8 cellular contexts compared by ENCODE assay signal in the genomic region with DNA sequence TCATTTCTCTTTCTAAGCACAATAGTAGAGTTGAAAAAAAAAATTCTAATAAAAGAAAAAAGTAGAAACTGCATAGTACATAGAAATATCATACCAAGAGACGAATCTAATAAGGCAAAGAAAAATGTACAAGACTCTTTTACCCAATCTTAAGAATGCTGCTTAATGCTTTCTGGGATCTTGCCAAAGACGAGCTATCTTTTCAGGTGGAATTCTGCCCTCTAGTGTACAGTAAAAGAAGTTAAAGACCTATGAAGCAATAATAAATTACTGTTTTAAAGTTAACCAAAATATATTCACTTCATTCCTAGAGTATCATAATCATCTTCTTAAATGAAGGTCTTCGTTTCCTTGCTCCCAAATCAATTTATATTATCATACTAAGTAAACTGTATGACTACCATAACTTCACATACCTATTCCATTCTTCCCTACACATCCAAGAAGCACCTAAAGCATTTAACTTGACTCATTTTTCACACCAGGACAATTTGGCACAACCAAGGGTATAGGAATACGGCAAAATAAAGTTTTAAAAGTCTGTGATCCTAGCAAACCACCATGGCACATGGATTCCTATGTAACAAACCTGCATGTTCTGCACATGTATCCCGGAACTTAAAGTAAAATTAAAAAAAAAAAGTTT. TPM values are rescaled to one million over a fixed set of nuclear protein-coding genes. Genes with fewer than 3 reads are reported as not detected.
DNase-seq lines count a peak whose midpoint lies in the region; ATAC-seq, FAIRE-seq and TF ChIP-seq lines count a peak whose summit lies in the region.

No MANE protein-coding gene starts in this region.

- RAD21 ChIA-PET in GM12878 (lab: Charles Lee; ENCODE audit: unreplicated experiment), result interaction anchor here (0.6 to 10.8 kb wide), 15 partner anchors 9 to 378 kb away, joined by 3 to 150 read pairs (median 5); no protein-coding TSS in a partner anchor

- BruUV-seq in GM12878 (replicated peaks; lab: Mats Ljungman, UMichigan), result no TSS peak

- no peaks in the 10 kb centered on the region for H3K9me3 Mint-ChIP-seq in CD4-positive, CD25-positive, alpha-beta regulatory T cell
- no peaks in the 10 kb centered on the region for H3K9me3 Mint-ChIP-seq in immature natural killer cell
- H3K9me3 Mint-ChIP-seq in activated CD4-positive, alpha-beta memory T cell treated with anti-CD3 and anti-CD28 coated beads for 36 hours, result no peaks in the 10 kb centered on the region

- CTCF ChIA-PET in GM12878 (lab: Yijun Ruan, JAX), result interaction anchor here (0.6 to 12.2 kb wide), 24 partner anchors 9 to 619 kb away, joined by 3 to 243 read pairs (median 4); a partner anchor contains a TSS
- CTCF ChIA-PET in activated CD4-positive, alpha-beta memory T cell treated with anti-CD3 and anti-CD28 coated beads for 36 hours (lab: Charles Lee), result interaction anchor here (0.7 to 12.2 kb wide), 22 partner anchors 9 to 373 kb away, joined by 3 to 184 read pairs (median 4); a partner anchor contains a TSS

- WGBS in GM12878 (ENCODE audit: insufficient coverage, insufficient replicate concordance, low lambda C conversion rate, missing lambda C conversion rate), result 20% methylated on average over 5 of the region's 5 CpGs
- 44 to 52% methylated on average over 5 of the region's 5 CpGs for WGBS in testis, 2 donors

- TF ChIP-seq EP300 in GM12878 (IDR thresholded peaks at IDR 0.05; ENCODE audit: borderline replicate concordance in 1 of 2, control insufficient read depth in 1 of 2, low read depth in 2 of 2, low read length in 2 of 2), result no peak

- no peaks in the 10 kb centered on the region for H3K9me3 ChIP-seq in CD4-positive, CD25-positive, alpha-beta regulatory T cell (ENCODE audit: control insufficient read depth in 2 of 2, low read length in 2 of 2)
- H3K9me3 ChIP-seq in HAP-1, result no peaks in the 10 kb centered on the region
- no peaks in the 10 kb centered on the region for H3K9me3 ChIP-seq in GM12878 (replicated peaks; ENCODE audit: control insufficient read depth, insufficient read depth, low read length)
- no peaks in the 10 kb centered on the region for H3K9me3 ChIP-seq in testis

- H4K20me1 ChIP-seq in GM12878 (ENCODE audit: control insufficient read depth, insufficient read depth), result no peaks in the 10 kb centered on the region

- peak overlapping the region in 1 of 4 donors; percentile 83 for H3K4me3 Mint-ChIP-seq in CD4-positive, CD25-positive, alpha-beta regulatory T cell
- no peak overlapping the region for H3K4me3 Mint-ChIP-seq in immature natural killer cell
- no peak overlapping the region for H3K4me3 Mint-ChIP-seq in activated CD4-positive, alpha-beta memory T cell treated with anti-CD3 and anti-CD28 coated beads for 36 hours

- H2AFZ ChIP-seq in GM12878 (ENCODE audit: control insufficient read depth, low read depth, low read length), result no peak overlapping the region

- intact Hi-C loops in GM12878 (cut with micrococcal nuclease; ENCODE audit: unreplicated experiment) (loop anchor here (1.0 to 5.0 kb wide), 3 partner anchors 151 to 186 kb away; a partner anchor contains a TSS), testis (cut with DNase I; ENCODE audit: low total_unique reads) (loop anchor here (10.0 kb wide), 1 partner anchor 151 kb away; no protein-coding TSS in a partner anchor)
- intact Hi-C loops in activated CD4-positive, alpha-beta memory T cell treated with anti-CD3 and anti-CD28 coated beads for 36 hours (cut with micrococcal nuclease), result loop anchor here (1.0 kb wide), 2 partner anchors 151 to 186 kb away; no protein-coding TSS in a partner anchor

- peaks cover 16% of the 10 kb centered on the region for H3K4me1 ChIP-seq in CD4-positive, CD25-positive, alpha-beta regulatory T cell (ENCODE audit: control insufficient read depth, insufficient read depth, low read length, poor library complexity, severe bottlenecking)
- H3K4me1 ChIP-seq in HAP-1 (no peaks in the 10 kb centered on the region), GM12878 (ENCODE audit: control insufficient read depth, insufficient read depth, low read length) (peaks cover 14% of the 10 kb centered on the region), testis (peaks cover 7% of the 10 kb centered on the region)

- peak in 2 of 3 donors; percentile 64 to 79 for DNase-seq in CD4-positive, CD25-positive, alpha-beta regulatory T cell
- DNase-seq in HAP-1 (ENCODE audit: low spot score in 2 of 2) (peak; percentile 24 to 76), NCI-H524 treated with DMSO at 0.1 percent for 48 hours (lab: John Stamatoyannopoulos, UW) (peak; percentile 20), GM12878 (ENCODE audit: low read depth, low spot score) (peak; percentile 33), immature natural killer cell (peak; percentile 37 to 54 (median 43)), testis (no peak)
- no peak for DNase-seq in activated CD4-positive, alpha-beta memory T cell treated with anti-CD3 and anti-CD28 coated beads for 36 hours

- TF ChIP-seq RAD21 in GM12878 (IDR thresholded peaks at IDR 0.05; ENCODE audit: insufficient read depth, low read depth, low read length), result peak; percentile 87

- POLR2A ChIA-PET in GM12878 (lab: Charles Lee), result interaction anchor here (1.0 to 1.4 kb wide), 2 partner anchors 152 to 186 kb away, joined by 4 to 6 read pairs; no protein-coding TSS in a partner anchor
- POLR2A ChIA-PET in activated CD4-positive, alpha-beta memory T cell treated with anti-CD3 and anti-CD28 coated beads for 36 hours (lab: Charles Lee), result no interaction called here

- H3K4me2 ChIP-seq in GM12878 (ENCODE audit: control insufficient read depth, insufficient read depth), result no peak overlapping the region

- H3K27me3 Mint-ChIP-seq in CD4-positive, CD25-positive, alpha-beta regulatory T cell, result no peaks in the 10 kb centered on the region
- peaks cover 0 to 3% (median 1%) of the 10 kb centered on the region in 3 donors for H3K27me3 Mint-ChIP-seq in immature natural killer cell (ENCODE audit: low read depth in 3 of 3)
- H3K27me3 Mint-ChIP-seq in activated CD4-positive, alpha-beta memory T cell treated with anti-CD3 and anti-CD28 coated beads for 36 hours, result no peaks in the 10 kb centered on the region

- H3K27me3 ChIP-seq in CD4-positive, CD25-positive, alpha-beta regulatory T cell (ENCODE audit: control insufficient read depth, insufficient read depth, low read length), result no peaks in the 10 kb centered on the region
- no peaks in the 10 kb centered on the region for H3K27me3 ChIP-seq in HAP-1 (ENCODE audit: low read depth)
- no peaks in the 10 kb centered on the region for H3K27me3 ChIP-seq in GM12878 (replicated peaks in 1 of 2; ENCODE audit: control insufficient read depth in 2 of 2, insufficient read depth in 2 of 2, low read length in 1 of 2)
- no peaks in the 10 kb centered on the region for H3K27me3 ChIP-seq in testis

- no peak overlapping the region for H3K9ac ChIP-seq in GM12878 (ENCODE audit: control insufficient read depth, insufficient read depth, low read length)

- peak in 1 of 2 donors; percentile 60 for ATAC-seq in CD4-positive, CD25-positive, alpha-beta regulatory T cell (ENCODE audit: low read depth in 2 of 2)
- peak; percentile 67 for ATAC-seq in GM12878
- no peak for ATAC-seq in GM19023 (IDR thresholded peaks at IDR 0.05; ENCODE audit: unreplicated experiment)

- no peak for TF ChIP-seq POLR2A in GM12878 (IDR thresholded peaks at IDR 0.05; ENCODE audit: low read depth, low read length)
- TF ChIP-seq POLR2A in testis (IDR thresholded peaks at IDR 0.05), result no peak

- H3K4me3 ChIP-seq in CD4-positive, CD25-positive, alpha-beta regulatory T cell (ENCODE audit: low read depth, low read length), result no peak overlapping the region
- H3K4me3 ChIP-seq in HAP-1 (no peak overlapping the region), GM12878 (no peak overlapping the region), testis (no peak overlapping the region)

- no peak overlapping the region for H3K27ac ChIP-seq in CD4-positive, CD25-positive, alpha-beta regulatory T cell (ENCODE audit: insufficient read depth, low read length, poor library complexity, severe bottlenecking)
- H3K27ac ChIP-seq in GM12878 (ENCODE audit: control insufficient read depth, insufficient read depth), result no peak overlapping the region
- H3K27ac ChIP-seq in testis, result no peak overlapping the region

- peak; percentile 78 for FAIRE-seq in GM12878 (lab: Jason Lieb, UNC)

- H3K79me2 ChIP-seq in GM12878 (ENCODE audit: control insufficient read depth, insufficient read depth, low read length), result no peaks in the 10 kb centered on the region

- H3K27ac Mint-ChIP-seq in CD4-positive, CD25-positive, alpha-beta regulatory T cell, result no peak overlapping the region
- H3K27ac Mint-ChIP-seq in immature natural killer cell, result no peak overlapping the region
- H3K27ac Mint-ChIP-seq in activated CD4-positive, alpha-beta memory T cell treated with anti-CD3 and anti-CD28 coated beads for 36 hours, result no peak overlapping the region

- SMC1A ChIA-PET in GM12878 (lab: Charles Lee; ENCODE audit: uncharacterized antibody, unreplicated experiment), result interaction anchor here (0.7 to 3.6 kb wide), 22 partner anchors 9 to 342 kb away, joined by 3 to 52 read pairs (median 4); a partner anchor contains a TSS

- in situ Hi-C loops in HAP-1 (cut with MboI; ENCODE audit: low sequenced_read_pairs), result loop anchor here (5.0 kb wide), 1 partner anchor 188 kb away; no protein-coding TSS in a partner anchor
- in situ Hi-C loops in GM12878 (cut with MboI), result loop anchor here (5.0 kb wide), 2 partner anchors 153 to 183 kb away; no protein-coding TSS in a partner anchor

- peaks cover 7% of the 10 kb centered on the region for H3K36me3 ChIP-seq in CD4-positive, CD25-positive, alpha-beta regulatory T cell (ENCODE audit: control insufficient read depth, insufficient read depth, low read length)
- H3K36me3 ChIP-seq in HAP-1 (replicated peaks) (peaks cover 10% of the 10 kb centered on the region), GM12878 (ENCODE audit: control insufficient read depth in 2 of 2, insufficient read depth in 2 of 2, low read length in 1 of 2) (no peaks in the 10 kb centered on the region; a peak in 2 of 4 replicates), testis (ENCODE audit: low read depth, missing control alignments) (no peaks in the 10 kb centered on the region)

- TF ChIP-seq CTCF in GM12878 (IDR thresholded peaks at IDR 0.05 in 2 of 3, conservative IDR thresholded peaks at IDR 0.05 in 1 of 3; ENCODE audit: control insufficient read depth in 2 of 3, extremely low read depth in 1 of 3, insufficient read depth in 1 of 3, low read depth in 3 of 3, low read length in 3 of 3) (peak; percentile 39 to 72 (median 49); a peak in 4 of 6 replicates), testis (IDR thresholded peaks at IDR 0.05) (peak; percentile 70 to 76 (median 72))

- peaks cover 19 to 28% (median 22%) of the 10 kb centered on the region in 4 donors for H3K4me1 Mint-ChIP-seq in CD4-positive, CD25-positive, alpha-beta regulatory T cell
- H3K4me1 Mint-ChIP-seq in immature natural killer cell, result peaks cover 4 to 8% of the 10 kb centered on the region in 2 donors
- peaks cover 22% of the 10 kb centered on the region for H3K4me1 Mint-ChIP-seq in activated CD4-positive, alpha-beta memory T cell treated with anti-CD3 and anti-CD28 coated beads for 36 hours (ENCODE audit: low read depth)

- peaks cover 5% of the 10 kb centered on the region for H3K36me3 Mint-ChIP-seq in CD4-positive, CD25-positive, alpha-beta regulatory T cell
- H3K36me3 Mint-ChIP-seq in immature natural killer cell, result peaks cover 14 to 30% (median 21%) of the 10 kb centered on the region in 3 donors
- peaks cover 9% of the 10 kb centered on the region for H3K36me3 Mint-ChIP-seq in activated CD4-positive, alpha-beta memory T cell treated with anti-CD3 and anti-CD28 coated beads for 36 hours

RNA-seq across cellular contexts. Expression of a gene that starts 47.7 kb away (rescaled TPM):
- total RNA-seq in CD4-positive, CD25-positive, alpha-beta regulatory T cell, result 41.7 TPM
- polyA plus RNA-seq in CD4-positive, CD25-positive, alpha-beta regulatory T cell, result 10 to 100 TPM; 32.0 to 63.8 (median 37.2) TPM
- total RNA-seq in GM12878 (2013; cell fraction: nucleolus; rRNA removed), result 113 and 119 TPM in 2 replicates
- total RNA-seq in GM12878 (2014; rRNA removed), result 22.3 TPM in 2 replicates
- 58.3 and 61.4 TPM in 2 replicates for total RNA-seq in GM12878 (2014; rRNA removed; fragmentation: Illumina TruSeq; extraction: Trizol)
- 25.5 and 29.4 TPM in 2 replicates for total RNA-seq in GM12878 (2021)
- polyA plus RNA-seq in GM12878 (2011; ENCODE audit: low read depth), result 48.3 TPM
- polyA plus RNA-seq in GM12878 (2011; rRNA removed), result 34.6 and 58.3 TPM in 2 replicates
- polyA plus RNA-seq in GM12878 (2011; cell fraction: cytosol; rRNA removed), result 14.3 and 15.0 TPM in 2 replicates
- 11.2 and 13.5 TPM in 2 replicates for polyA plus RNA-seq in GM12878 (2011; cell fraction: nucleus; rRNA removed)
- 44.4 and 47.5 TPM in 2 replicates for polyA plus RNA-seq in GM12878 (2012)
- polyA plus RNA-seq in GM12878 (2014; fragmentation: Illumina TruSeq; extraction: Trizol), result 64.8 and 82.1 TPM in 2 replicates
- polyA plus RNA-seq in GM12878 (2014; fragmentation: Nextera tagmentation; extraction: Ambion mirVana), result 10 to 100 TPM; 36.6 to 60.8 TPM
- 25.6 and 34.5 TPM in 2 replicates for polyA plus RNA-seq in GM12878 (2014; rRNA removed)
- 10 to 100 TPM; 36.7 to 39.0 TPM for polyA plus RNA-seq in GM12878 (2016; fragmentation: Nextera tagmentation; extraction: Ambion mirVana)
- polyA minus RNA-seq in GM12878 (2011; rRNA and poly(A)+ RNA removed), result 11.7 and 15.1 TPM in 2 replicates
- 6.1 and 8.6 TPM in 2 replicates for polyA minus RNA-seq in GM12878 (2011; cell fraction: cytosol; rRNA and poly(A)+ RNA removed)
- polyA minus RNA-seq in GM12878 (2011; cell fraction: nucleus; rRNA and poly(A)+ RNA removed), result 8.9 and 19.1 TPM in 2 replicates
- polyA plus RNA-seq in immature natural killer cell, result 10 to 100 TPM; 30.9 to 38.8 (median 32.6) TPM
- total RNA-seq in testis, result 100 to 1,000 TPM; 111 to 133 TPM
- 127 TPM for polyA plus RNA-seq in testis (ENCODE audit: insufficient read depth, low read depth, low replicate concordance)
- total RNA-seq in activated CD4-positive, alpha-beta memory T cell treated with anti-CD3 and anti-CD28 coated beads for 36 hours, result 10 to 100 TPM; 37.6 to 41.3 TPM

Comparison
In these comparisons a context has a peak if more than half of its experiments do, and no peak if none do; other contexts are left out.
1. DNase-seq: peak in CD4-positive, CD25-positive, alpha-beta regulatory T cell (2 of 3), HAP-1 (2 of 2), NCI-H524 treated with DMSO at 0.1 percent for 48 hours (single experiment), GM12878 (single experiment) and immature natural killer cell (3 of 3); none in testis (single experiment) and activated CD4-positive, alpha-beta memory T cell treated with anti-CD3 and anti-CD28 coated beads for 36 hours (single experiment).